23 cellular contexts compared by ENCODE assay signal in genomic region chr3:167940241-167940640, GRCh38.
A peak's percentile ranks its signal among the peaks of the same experiment; 100 is the strongest.
DNase-seq lines count a peak whose midpoint lies in the region; ATAC-seq and TF ChIP-seq lines count a peak whose summit lies in the region.
"Had no signal": no experiment of that assay in that cellular context is flagged by ENCODE, and none has a peak within 500 bp of the region (broad histone marks: within the 10 kb centered on the region; RNA-seq: fewer than 3 reads in every experiment).

No MANE protein-coding gene starts in this region.

- TF ChIP-seq CTCF in osteoblast (IDR thresholded peaks at IDR 0.05; ENCODE audit: extremely low read depth, low read depth, low read length) = no peak

- H3K27ac ChIP-seq in osteoblast (ENCODE audit: low read depth, low read length) = no peak overlapping the region
- H3K27ac ChIP-seq: lower lobe of right lung, neutrophil had no signal

- H3K9me3 ChIP-seq in osteoblast (ENCODE audit: low read depth, low read length) = no peaks in the 10 kb centered on the region
- H3K9me3 ChIP-seq: lower lobe of right lung, neutrophil had no signal

- H3K4me1 ChIP-seq in osteoblast (ENCODE audit: insufficient read depth, low read length) = peaks cover 12% of the 10 kb centered on the region

- in situ Hi-C loops in G401 (cut with HindIII; ENCODE audit: low sequenced_read_pairs) = no loop called here

- no peak overlapping the region for H3K4me2 ChIP-seq in osteoblast (ENCODE audit: insufficient read depth, low read length)

- H3K79me2 ChIP-seq in osteoblast (ENCODE audit: insufficient read depth, low read length) = no peaks in the 10 kb centered on the region

- peak overlapping the region; percentile 44 for H2AFZ ChIP-seq in osteoblast (ENCODE audit: low read length)

- no peaks in the 10 kb centered on the region for H3K36me3 ChIP-seq in osteoblast (ENCODE audit: insufficient read depth, low read length)
- H3K36me3 ChIP-seq: lower lobe of right lung, neutrophil had no signal

- H3K27me3 Mint-ChIP-seq in dendritic cell treated with granulocyte-macrophage colony-stimulating factor and Interleukin-4, amounts not matched to agents 40 ng/mL and 50 ng/mL, for 4 days = peaks cover 62% of the 10 kb centered on the region
- H3K27me3 Mint-ChIP-seq in activated T-helper 17 cell treated with anti-CD3 and anti-CD28 coated beads, Interleukin-2, amount 50 U/mL, for 72 hours = peaks cover 18% of the 10 kb centered on the region

- ATAC-seq in activated T-helper 17 cell treated with anti-CD3 and anti-CD28 coated beads, Interleukin-2, amount 50 U/mL, for 72 hours (replicated peaks) = no peak
- ATAC-seq: activated T-cell treated with anti-CD3 and anti-CD28 coated beads, Interleukin-2, amount 50 U/mL, for 72 hours; lower lobe of right lung had no signal

- no peak overlapping the region for H3K4me3 ChIP-seq in osteoblast (ENCODE audit: insufficient read depth, low read length)
- H3K4me3 ChIP-seq: lower lobe of right lung, skin epidermis had no signal

- H3K27me3 ChIP-seq in osteoblast (ENCODE audit: insufficient read depth, low read length) = no peaks in the 10 kb centered on the region
- H3K27me3 ChIP-seq: neutrophil had no signal

- no peak overlapping the region for H3K4me3 Mint-ChIP-seq in dendritic cell treated with granulocyte-macrophage colony-stimulating factor and Interleukin-4, amounts not matched to agents 40 ng/mL and 50 ng/mL, for 4 days
- H3K4me3 Mint-ChIP-seq in activated T-helper 17 cell treated with anti-CD3 and anti-CD28 coated beads, Interleukin-2, amount 50 U/mL, for 72 hours = no peak overlapping the region
- H3K4me3 Mint-ChIP-seq: activated T-cell treated with anti-CD3 and anti-CD28 coated beads, Interleukin-2, amount 50 U/mL, for 72 hours; CD8-positive, alpha-beta memory T cell; central memory CD8-positive, alpha-beta T cell had no signal

- H3K4me1 Mint-ChIP-seq in dendritic cell treated with granulocyte-macrophage colony-stimulating factor and Interleukin-4, amounts not matched to agents 40 ng/mL and 50 ng/mL, for 4 days (ENCODE audit: low read depth) = peaks cover 27% of the 10 kb centered on the region
- no peaks in the 10 kb centered on the region for H3K4me1 Mint-ChIP-seq in activated T-helper 17 cell treated with anti-CD3 and anti-CD28 coated beads, Interleukin-2, amount 50 U/mL, for 72 hours
- H3K4me1 Mint-ChIP-seq: CD8-positive, alpha-beta memory T cell; central memory CD8-positive, alpha-beta T cell had no signal

- no peaks in the 10 kb centered on the region for H3K9me3 Mint-ChIP-seq in dendritic cell treated with granulocyte-macrophage colony-stimulating factor and Interleukin-4, amounts not matched to agents 40 ng/mL and 50 ng/mL, for 4 days
- H3K9me3 Mint-ChIP-seq in activated T-helper 17 cell treated with anti-CD3 and anti-CD28 coated beads, Interleukin-2, amount 50 U/mL, for 72 hours = no peaks in the 10 kb centered on the region
- H3K9me3 Mint-ChIP-seq: activated T-cell treated with anti-CD3 and anti-CD28 coated beads, Interleukin-2, amount 50 U/mL, for 72 hours; central memory CD8-positive, alpha-beta T cell had no signal

- peak overlapping the region; percentile 34 for H3K27ac Mint-ChIP-seq in dendritic cell treated with granulocyte-macrophage colony-stimulating factor and Interleukin-4, amounts not matched to agents 40 ng/mL and 50 ng/mL, for 4 days
- no peak overlapping the region for H3K27ac Mint-ChIP-seq in activated T-helper 17 cell treated with anti-CD3 and anti-CD28 coated beads, Interleukin-2, amount 50 U/mL, for 72 hours
- H3K27ac Mint-ChIP-seq: activated T-cell treated with anti-CD3 and anti-CD28 coated beads, Interleukin-2, amount 50 U/mL, for 72 hours; CD8-positive, alpha-beta memory T cell had no signal

- DNase-seq in HCEC 1CT (peak; percentile 17), NCI-H510A (lab: John Stamatoyannopoulos, UW) (peak; percentile 44), osteoblast (ENCODE audit: insufficient read length, low spot score, missing footprints) (no peak), G401 (ENCODE audit: low spot score) (no peak)
- no peak for DNase-seq in activated T-cell treated with anti-CD3 and anti-CD28 coated beads, Interleukin-2, amount 50 U/mL, for 48 hours
- DNase-seq: activated CD4-positive, alpha-beta T cell treated with anti-CD3 and anti-CD28 coated beads for 4 hours; activated naive CD4-positive, alpha-beta T cell treated with anti-CD3 and anti-CD28 coated beads, Interleukin-2, amount 50 U/mL, for 16 hours; activated T-cell treated with anti-CD3 and anti-CD28 coated beads, Interleukin-2, amount 50 U/mL, for 72 hours; anterior cingulate cortex; CD8-positive, alpha-beta memory T cell; GOT3; kidney; lower lobe of right lung; NCI-H1436 treated with DMSO at 0.1 percent for 48 hours; NCI-H748 treated with DMSO at 0.1 percent for 48 hours; Right ventricle myocardium superior; stimulated activated naive CD4-positive, alpha-beta T cell; T-helper 1 cell had no signal

- no peaks in the 10 kb centered on the region for H4K20me1 ChIP-seq in osteoblast (ENCODE audit: insufficient read depth, low read length)

- no peaks in the 10 kb centered on the region for H3K36me3 Mint-ChIP-seq in dendritic cell treated with granulocyte-macrophage colony-stimulating factor and Interleukin-4, amounts not matched to agents 40 ng/mL and 50 ng/mL, for 4 days (ENCODE audit: low read depth)
- H3K36me3 Mint-ChIP-seq in activated T-helper 17 cell treated with anti-CD3 and anti-CD28 coated beads, Interleukin-2, amount 50 U/mL, for 72 hours (ENCODE audit: low read depth) = no peaks in the 10 kb centered on the region
- H3K36me3 Mint-ChIP-seq: CD8-positive, alpha-beta memory T cell had no signal

- intact Hi-C loops in dendritic cell treated with granulocyte-macrophage colony-stimulating factor and Interleukin-4, amounts not matched to agents 40 ng/mL and 50 ng/mL, for 4 days (cut with micrococcal nuclease) = no loop called here

Comparison
In these comparisons a context has a peak if more than half of its experiments do, and no peak if none do; other contexts are left out.
1. DNase-seq: peak in HCEC 1CT (single experiment) and NCI-H510A (single experiment); none in osteoblast (single experiment), activated T-cell treated with anti-CD3 and anti-CD28 coated beads, Interleukin-2, amount 50 U/mL, for 48 hours (0 of 2) and G401 (single experiment).